Comparison of ENCODE assay signal across 11 cellular contexts in genomic region chr12:64723630-64724029, GRCh38.
"Had no signal": no experiment of that assay in that cellular context is flagged by ENCODE, and none has a peak within 500 bp of the region (broad histone marks: within the 10 kb centered on the region; RNA-seq: fewer than 3 reads in every experiment).

No MANE protein-coding gene starts in this region.

- H3K4me1 Mint-ChIP-seq: neural progenitor cell had no signal

- ATAC-seq: body of pancreas, gastroesophageal sphincter had no signal

- H3K9me3 Mint-ChIP-seq: neural progenitor cell had no signal

- DNase-seq: activated CD4-positive, alpha-beta T cell treated with anti-CD3 and anti-CD28 coated beads, Interleukin-2, amount 50 U/mL, for 48 hours; activated CD4-positive, CD25-positive, alpha-beta regulatory T cell; activated effector memory CD4-positive, alpha-beta T cell treated with Interleukin-2 at 50 U/mL for 16 hours; body of pancreas; effector memory CD4-positive, alpha-beta T cell; retina; stimulated activated CD4-positive, alpha-beta T cell treated with anti-CD3 and anti-CD28 coated beads, Interleukin-15, amount 100 ng/mL, for 24 hours; stimulated activated CD4-positive, alpha-beta T cell treated with anti-CD3 and anti-CD28 coated beads, Interleukin-4, amount 100 ng/mL, for 4 hours had no signal

- H3K4me1 ChIP-seq: body of pancreas, gastroesophageal sphincter, neural progenitor cell had no signal

- H3K4me3 Mint-ChIP-seq: neural progenitor cell had no signal

- H2AFZ ChIP-seq: neural progenitor cell had no signal

- H3K27ac Mint-ChIP-seq: neural progenitor cell had no signal

- H3K27ac ChIP-seq: body of pancreas, epithelial cell of prostate, gastroesophageal sphincter, neural progenitor cell had no signal

- H3K36me3 ChIP-seq: neural progenitor cell had no signal

- H3K9ac ChIP-seq: neural progenitor cell had no signal

- H3K9me3 ChIP-seq: body of pancreas, gastroesophageal sphincter had no signal

- H3K27me3 ChIP-seq: body of pancreas, gastroesophageal sphincter, neural progenitor cell had no signal

- H3K4me3 ChIP-seq: body of pancreas, gastroesophageal sphincter, neural progenitor cell had no signal

- H3K4me2 ChIP-seq: neural progenitor cell had no signal
